ENCODE assay signal across 13 cellular contexts in the genomic region with DNA sequence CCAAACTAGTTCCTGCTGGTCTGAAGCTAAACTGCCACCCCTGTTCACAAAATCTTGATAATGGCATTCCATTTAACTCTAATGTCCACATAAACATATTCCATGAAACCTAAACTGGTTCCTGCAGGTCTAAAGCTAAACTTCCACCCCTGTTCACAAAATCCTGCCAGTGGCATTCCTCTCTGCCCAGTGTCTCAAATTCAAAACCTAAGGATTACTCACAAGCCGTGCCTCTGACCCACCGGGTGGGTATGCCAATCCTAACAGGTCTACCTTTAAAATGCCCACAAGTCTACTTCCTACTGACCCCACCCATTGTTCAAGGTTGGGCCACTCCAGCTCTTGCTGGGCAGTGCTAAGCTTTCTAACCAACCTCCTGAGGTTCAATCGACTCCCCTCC.
DNase-seq lines count a peak whose midpoint lies in the region; ATAC-seq and TF ChIP-seq lines count a peak whose summit lies in the region.
"Had no signal": no experiment of that assay in that cellular context is flagged by ENCODE, and none has a peak within 500 bp of the region (broad histone marks: within the 10 kb centered on the region; RNA-seq: fewer than 3 reads in every experiment).

No MANE protein-coding gene starts in this region.

- no peak overlapping the region for H3K27ac Mint-ChIP-seq in neural crest cell (ENCODE audit: unreplicated experiment)
- H3K27ac Mint-ChIP-seq: activated naive CD8-positive, alpha-beta T cell treated with anti-CD3 and anti-CD28 coated beads, Interleukin-2, amount 10 ng/mL, durations not matched to agents 7 days and 5 days; naive thymus-derived CD4-positive, alpha-beta T cell had no signal

- H3K36me3 ChIP-seq in OCI-LY1 (ENCODE audit: insufficient read depth, low read length): peaks cover 17% of the 10 kb centered on the region; the same call in 1 of the 2 replicates

- H3K36me3 Mint-ChIP-seq in neural crest cell (ENCODE audit: low read depth): no peaks in the 10 kb centered on the region
- H3K36me3 Mint-ChIP-seq: activated naive CD8-positive, alpha-beta T cell treated with anti-CD3 and anti-CD28 coated beads, Interleukin-2, amount 10 ng/mL, durations not matched to agents 7 days and 5 days; naive thymus-derived CD4-positive, alpha-beta T cell had no signal

- peaks cover 91% of the 10 kb centered on the region for H3K4me1 ChIP-seq in OCI-LY1 (ENCODE audit: insufficient read depth, low read length, severe bottlenecking)

- H3K9me3 ChIP-seq in OCI-LY1 (ENCODE audit: low read length): no peaks in the 10 kb centered on the region

- H3K9me2 ChIP-seq in OCI-LY1 (ENCODE audit: low read depth, low read length): no peaks in the 10 kb centered on the region

- H3K9ac ChIP-seq in OCI-LY1 (ENCODE audit: low read length): peak overlapping the region; percentile 71

- H3K27ac ChIP-seq in OCI-LY1 (ENCODE audit: low read depth, low read length, poor library complexity, severe bottlenecking): peak overlapping the region; percentile 97

- no peak for TF ChIP-seq CTCF in OCI-LY1 (IDR thresholded peaks at IDR 0.05; ENCODE audit: low read length)
- no peak for TF ChIP-seq CTCF in neural crest cell (conservative IDR thresholded peaks at IDR 0.05)

- H3K4me3 Mint-ChIP-seq in neural crest cell: peak overlapping the region; percentile 13
- H3K4me3 Mint-ChIP-seq: activated naive CD8-positive, alpha-beta T cell treated with anti-CD3 and anti-CD28 coated beads, Interleukin-2, amount 10 ng/mL, durations not matched to agents 7 days and 5 days; naive thymus-derived CD4-positive, alpha-beta T cell had no signal

- H3K9me3 Mint-ChIP-seq in neural crest cell: no peaks in the 10 kb centered on the region
- H3K9me3 Mint-ChIP-seq: activated naive CD8-positive, alpha-beta T cell treated with anti-CD3 and anti-CD28 coated beads, Interleukin-2, amount 10 ng/mL, durations not matched to agents 7 days and 5 days; naive thymus-derived CD4-positive, alpha-beta T cell had no signal

- DNase-seq in A172 (ENCODE audit: low spot score): peak; percentile 51
- DNase-seq in dedifferentiated amniotic fluid mesenchymal stem cell (ENCODE audit: extremely low spot score): peak; percentile 16
- DNase-seq in neural crest cell (ENCODE audit: low read depth, low spot score): no peak
- no peak for DNase-seq in NCI-H748 (lab: John Stamatoyannopoulos, UW; ENCODE audit: unreplicated experiment)
- no peak for DNase-seq in SKM-1 treated with dmso at 0.1 percent for 144 hours (lab: John Stamatoyannopoulos, UW; ENCODE audit: unreplicated experiment)
- DNase-seq: activated naive CD8-positive, alpha-beta T cell treated with anti-CD3 and anti-CD28 coated beads, Interleukin-2, amount 10 ng/mL, durations not matched to agents 7 days and 5 days; naive thymus-derived CD4-positive, alpha-beta T cell; NCI-H1417 treated with DMSO at 0.1 percent for 48 hours; stimulated activated naive CD8-positive, alpha-beta T cell treated with anti-CD3 and anti-CD28 coated beads, Interleukin-15, Interleukin-2, amounts not matched to agents 100 U/mL and 50 U/mL, for 24 hours; T-helper 2 cell had no signal

- no peaks in the 10 kb centered on the region for H3K27me3 Mint-ChIP-seq in neural crest cell (ENCODE audit: low read depth)

- no peaks in the 10 kb centered on the region; the same call in 1 of the 2 replicates for H3F3A ChIP-seq in OCI-LY1 (ENCODE audit: insufficient read depth, low read length)

- peak overlapping the region; percentile 52 for H3K4me3 ChIP-seq in OCI-LY1 (ENCODE audit: low read depth, low read length, poor library complexity, severe bottlenecking)

- peak overlapping the region; percentile 71 for H3K4me2 ChIP-seq in OCI-LY1 (ENCODE audit: low read length)

- peaks cover 30% of the 10 kb centered on the region for H3K79me2 ChIP-seq in OCI-LY1 (ENCODE audit: insufficient read depth, low read length)

- H2AFZ ChIP-seq in OCI-LY1 (ENCODE audit: low read length): no peak overlapping the region

- no peak for ATAC-seq in HG03439 (IDR thresholded peaks at IDR 0.05; ENCODE audit: unreplicated experiment)
- no peak for ATAC-seq in GM21526 (IDR thresholded peaks at IDR 0.05; ENCODE audit: low FRiP score, unreplicated experiment)
- ATAC-seq: naive thymus-derived CD4-positive, alpha-beta T cell; stimulated activated naive CD8-positive, alpha-beta T cell treated with anti-CD3 and anti-CD28 coated beads, Interleukin-15, Interleukin-2, amounts not matched to agents 100 U/mL and 50 U/mL, for 24 hours had no signal

- H3K27me3 ChIP-seq in OCI-LY1 (ENCODE audit: insufficient read depth, low read length): no peaks in the 10 kb centered on the region

- H4K20me1 ChIP-seq in OCI-LY1 (ENCODE audit: insufficient read depth, low read length): no peaks in the 10 kb centered on the region

- H3K4me1 Mint-ChIP-seq in neural crest cell: peaks cover 70% of the 10 kb centered on the region
- H3K4me1 Mint-ChIP-seq: activated naive CD8-positive, alpha-beta T cell treated with anti-CD3 and anti-CD28 coated beads, Interleukin-2, amount 10 ng/mL, durations not matched to agents 7 days and 5 days had no signal

Comparison
In these comparisons a context has a peak if more than half of its experiments do, and no peak if none do; other contexts are left out.
1. DNase-seq: peak in A172 (single experiment) and dedifferentiated amniotic fluid mesenchymal stem cell (single experiment); none in neural crest cell (single experiment), NCI-H748 (single experiment) and SKM-1 treated with dmso at 0.1 percent for 144 hours (single experiment).